Comparison of ENCODE assay signal across 10 cellular contexts in the genomic region with DNA sequence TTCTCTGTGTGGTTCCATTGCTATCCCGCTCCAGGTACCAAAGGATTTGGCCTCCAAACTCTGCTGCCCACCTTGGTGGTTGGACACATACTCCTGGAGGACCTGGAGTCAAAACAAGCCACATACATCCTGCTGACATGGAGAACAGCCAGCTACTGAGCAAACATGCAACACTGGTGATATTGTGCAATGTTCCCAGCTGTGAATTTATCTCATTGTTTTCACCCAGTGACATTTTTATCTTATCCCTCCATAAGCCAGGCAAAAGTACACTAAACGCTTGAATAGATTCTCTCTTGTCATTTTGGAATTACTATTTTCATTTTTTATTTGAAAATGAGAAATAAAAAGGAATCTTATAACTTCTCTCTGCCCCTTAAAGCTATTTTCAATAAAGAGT. TPM values are rescaled to one million over a fixed set of nuclear protein-coding genes. Genes with fewer than 3 reads are reported as not detected.
A peak's percentile ranks its signal among the peaks of the same experiment; 100 is the strongest.
DNase-seq lines count a peak whose midpoint lies in the region; ATAC-seq and TF ChIP-seq lines count a peak whose summit lies in the region.
"Had no signal": no experiment of that assay in that cellular context is flagged by ENCODE, and none has a peak within 500 bp of the region (broad histone marks: within the 10 kb centered on the region; RNA-seq: fewer than 3 reads in every experiment).

No MANE protein-coding gene starts in this region.

- DNase-seq in Kasumi-1 (lab: John Stamatoyannopoulos, UW) (peak; percentile 13 to 20), chondrocyte (ENCODE audit: low spot score) (no peak), mesenchymal stem cell (peak; percentile 89), mesendoderm (no peak), NCI-H1092 (lab: John Stamatoyannopoulos, UW) (no peak), cerebellar nuclear complex (lab: John Stamatoyannopoulos, UW) (no peak)
- DNase-seq: activated T-cell treated with anti-CD3 and anti-CD28 coated beads, Interleukin-2, amount 50 U/mL, for 48 hours; naive thymus-derived CD4-positive, alpha-beta T cell had no signal

- H3K27ac ChIP-seq in ACC112 (ENCODE audit: low read depth, low read length) (peak overlapping the region; percentile 100), mesenchymal stem cell (ENCODE audit: low read length, poor library complexity, severe bottlenecking) (peak overlapping the region; percentile 67), mesendoderm (ENCODE audit: low read depth, low read length) (no peak overlapping the region)

- H3K4me1 ChIP-seq in ACC112 (ENCODE audit: control insufficient read depth, insufficient read depth, low read length, unreplicated experiment) (peaks cover 42% of the 10 kb centered on the region), mesenchymal stem cell (ENCODE audit: control insufficient read depth, insufficient read depth, low read depth, low read length) (peaks cover 17% of the 10 kb centered on the region), mesendoderm (ENCODE audit: control insufficient read depth, low read depth, low read length) (no peaks in the 10 kb centered on the region)

- 0 out of 2 replicates have a peak overlapping the region, but pooled peaks have one; percentile 63 for H3K4me3 ChIP-seq in ACC112 (ENCODE audit: low read depth, low read length)
- H3K4me3 ChIP-seq in mesenchymal stem cell (ENCODE audit: insufficient read depth in 1 of 2, low read depth in 1 of 2, low read length in 2 of 2), result peak overlapping the region in 1 of 2 experiments; percentile 48
- no peak overlapping the region for H3K4me3 ChIP-seq in mesendoderm (ENCODE audit: low read length)

- no peak for ATAC-seq in HG02884 (IDR thresholded peaks at IDR 0.05; ENCODE audit: unreplicated experiment)
- ATAC-seq: naive thymus-derived CD4-positive, alpha-beta T cell had no signal

- peak overlapping the region; percentile 11 to 59 for H2BK12ac ChIP-seq in mesenchymal stem cell (ENCODE audit: low read length in 2 of 2)

- H3K9me3 ChIP-seq in mesenchymal stem cell (ENCODE audit: control insufficient read depth, low read length), result no peaks in the 10 kb centered on the region

- H4K8ac ChIP-seq in mesenchymal stem cell (ENCODE audit: low read length) (peak overlapping the region; percentile 73), mesendoderm (ENCODE audit: low read depth, low read length) (no peak overlapping the region)

- H2AK5ac ChIP-seq in mesenchymal stem cell (ENCODE audit: low read length, severe bottlenecking) (peak overlapping the region; percentile 81), mesendoderm (ENCODE audit: low read length) (no peak overlapping the region)

- no peaks in the 10 kb centered on the region for H3K27me3 Mint-ChIP-seq in chondrocyte (ENCODE audit: low read depth)

- H2BK120ac ChIP-seq in mesenchymal stem cell (ENCODE audit: low read depth, low read length), result peak overlapping the region; percentile 69
- no peak overlapping the region for H2BK120ac ChIP-seq in mesendoderm (ENCODE audit: low read depth, low read length)

- no peak overlapping the region for H3K14ac ChIP-seq in mesenchymal stem cell (ENCODE audit: low read length in 2 of 2)

- H4K5ac ChIP-seq in mesendoderm (ENCODE audit: low read length), result no peak overlapping the region

- H3K9ac ChIP-seq in mesenchymal stem cell (ENCODE audit: low read length) (peak overlapping the region; percentile 92), mesendoderm (ENCODE audit: low read length) (no peak overlapping the region)

- peak overlapping the region; percentile 15 to 81 for H3K4ac ChIP-seq in mesenchymal stem cell (ENCODE audit: low read depth in 1 of 2, low read length in 2 of 2)
- no peak overlapping the region for H3K4ac ChIP-seq in mesendoderm (ENCODE audit: low read depth, low read length)

- H3K4me2 ChIP-seq in mesenchymal stem cell (ENCODE audit: low read length, poor library complexity, severe bottlenecking), result no peak overlapping the region
- no peak overlapping the region for H3K4me2 ChIP-seq in mesendoderm (ENCODE audit: low read length)

- H3K27me3 ChIP-seq in ACC112 (ENCODE audit: insufficient read depth, low read length) (no peaks in the 10 kb centered on the region), mesenchymal stem cell (ENCODE audit: control insufficient read depth in 1 of 2, insufficient read depth in 1 of 2, low read length in 2 of 2) (no peaks in the 10 kb centered on the region), mesendoderm (ENCODE audit: insufficient read depth, low read length, poor library complexity) (no peaks in the 10 kb centered on the region)

- peak overlapping the region; percentile 84 for H4K91ac ChIP-seq in mesenchymal stem cell (ENCODE audit: low read length)

- H3K4me3 Mint-ChIP-seq in chondrocyte (ENCODE audit: unreplicated experiment), result peak overlapping the region; percentile 23
- H3K4me3 Mint-ChIP-seq: naive thymus-derived CD4-positive, alpha-beta T cell had no signal

- H3K79me1 ChIP-seq in mesenchymal stem cell (replicated peaks; ENCODE audit: low read length, poor library complexity, severe bottlenecking) (no peaks in the 10 kb centered on the region), mesendoderm (ENCODE audit: low read length) (no peaks in the 10 kb centered on the region)

- no peak overlapping the region for H3K56ac ChIP-seq in mesendoderm (ENCODE audit: low read length)

- peak overlapping the region; percentile 100 for H3K27ac Mint-ChIP-seq in chondrocyte (ENCODE audit: unreplicated experiment)
- H3K27ac Mint-ChIP-seq: naive thymus-derived CD4-positive, alpha-beta T cell had no signal

- TF ChIP-seq CTCF in chondrocyte (IDR thresholded peaks at IDR 0.05), result no peak

- H2BK5ac ChIP-seq in mesenchymal stem cell (ENCODE audit: low read depth, low read length, poor library complexity, severe bottlenecking) (no peak overlapping the region), mesendoderm (ENCODE audit: low read length) (no peak overlapping the region)

- H3K4me1 Mint-ChIP-seq in chondrocyte (ENCODE audit: low read depth), result peaks cover 56% of the 10 kb centered on the region

- H3K23ac ChIP-seq in mesenchymal stem cell (ENCODE audit: low read length in 2 of 2) (no peak overlapping the region), mesendoderm (ENCODE audit: low read length) (no peak overlapping the region)

- no peaks in the 10 kb centered on the region for H3K36me3 Mint-ChIP-seq in chondrocyte (ENCODE audit: low read depth)
- H3K36me3 Mint-ChIP-seq: naive thymus-derived CD4-positive, alpha-beta T cell had no signal

- no peak overlapping the region for H2BK15ac ChIP-seq in mesenchymal stem cell (ENCODE audit: low read depth, poor library complexity, severe bottlenecking)
- H2BK15ac ChIP-seq in mesendoderm (replicated peaks; ENCODE audit: low read depth), result no peak overlapping the region

- H3K18ac ChIP-seq in mesenchymal stem cell (ENCODE audit: low read depth in 1 of 2, low read length in 2 of 2), result peak overlapping the region; percentile 72 to 77
- no peak overlapping the region for H3K18ac ChIP-seq in mesendoderm (ENCODE audit: low read length)

- H2AFZ ChIP-seq in ACC112 (ENCODE audit: low read length, unreplicated experiment) (no peak overlapping the region), mesenchymal stem cell (ENCODE audit: low read depth, low read length) (no peak overlapping the region)

- H3K36me3 ChIP-seq in ACC112 (ENCODE audit: insufficient read depth, low read length) (no peaks in the 10 kb centered on the region), mesenchymal stem cell (ENCODE audit: control insufficient read depth in 1 of 2, insufficient read depth in 2 of 2, low read depth in 1 of 2, low read length in 2 of 2) (peaks cover 0 to 1% of the 10 kb centered on the region in 2 experiments), mesendoderm (ENCODE audit: control insufficient read depth, insufficient read depth, low read length) (no peaks in the 10 kb centered on the region)

- H3K9me3 Mint-ChIP-seq in chondrocyte (ENCODE audit: low read depth), result no peaks in the 10 kb centered on the region

- H3K79me2 ChIP-seq in ACC112 (ENCODE audit: control insufficient read depth, insufficient read depth, low read length, unreplicated experiment) (no peaks in the 10 kb centered on the region), mesendoderm (ENCODE audit: control insufficient read depth, insufficient read depth, low read length) (no peaks in the 10 kb centered on the region)

- WGBS in mesenchymal stem cell, result 96% methylated on average over 1 of the region's 2 CpGs
- WGBS in mesendoderm (ENCODE audit: extremely low coverage, insufficient coverage, low lambda C conversion rate), result no CpG with 5 or more reads among the region's 2 CpGs

RNA-seq across cellular contexts. Expression of a gene that starts 11.1 kb away (rescaled TPM):
- total RNA-seq in chondrocyte, result 77.7 to 119 TPM (median 84.6 TPM) in 3 replicates
- polyA plus RNA-seq in mesenchymal stem cell (2013, experiment 1 of 2), result 288 TPM
- polyA plus RNA-seq in mesenchymal stem cell (2013, experiment 2 of 2), result 307 TPM
- 32.4 TPM for polyA plus RNA-seq in mesendoderm (2013, experiment 1 of 2)
- 31.7 TPM for polyA plus RNA-seq in mesendoderm (2013, experiment 2 of 2)

Comparison
In these comparisons a context has a peak if more than half of its experiments do, and no peak if none do; other contexts are left out.
1. DNase-seq: peak in Kasumi-1 (2 of 2) and mesenchymal stem cell (single experiment); none in chondrocyte (single experiment), mesendoderm (single experiment), NCI-H1092 (single experiment) and cerebellar nuclear complex (0 of 2).